In genomic region chr1:108557311-108557710, GRCh38 we compare ENCODE assay signal across 11 cellular contexts. TPM values are rescaled to one million over a fixed set of nuclear protein-coding genes. Genes with fewer than 3 reads are reported as not detected.
A peak's percentile ranks its signal among the peaks of the same experiment; 100 is the strongest.
DNase-seq lines count a peak whose midpoint lies in the region; ATAC-seq and TF ChIP-seq lines count a peak whose summit lies in the region.
"Had no signal": no experiment of that assay in that cellular context is flagged by ENCODE, and none has a peak within 500 bp of the region (broad histone marks: within the 10 kb centered on the region; RNA-seq: fewer than 3 reads in every experiment).

No MANE protein-coding gene starts in this region.

- no peaks in the 10 kb centered on the region for H3K27me3 Mint-ChIP-seq in MCF 10A (ENCODE audit: insufficient read depth, unreplicated experiment)
- H3K27me3 Mint-ChIP-seq: activated T-helper 17 cell treated with anti-CD3 and anti-CD28 coated beads, Interleukin-2, amount 50 U/mL, for 72 hours had no signal

- H3K27me3 ChIP-seq in Karpas-422 (ENCODE audit: low read length): no peaks in the 10 kb centered on the region

- H4K20me1 ChIP-seq in Karpas-422 (ENCODE audit: insufficient read depth, low read depth, low read length): no peaks in the 10 kb centered on the region

- H3K27ac ChIP-seq in Karpas-422 (ENCODE audit: low read length) (no peak overlapping the region), skin epidermis (peak overlapping the region in 12 of 21 experiments; percentile 2 to 63 (median 40))
- H3K27ac ChIP-seq: epithelial cell of prostate had no signal

- CTCF ChIA-PET in MCF 10A (lab: Yijun Ruan, JAX): interaction anchor here (0.6 to 1.3 kb wide), 2 partner anchors 45 to 86 kb away, joined by 3 read pairs; no protein-coding TSS in a partner anchor

- H3K27ac Mint-ChIP-seq in MCF 10A (ENCODE audit: low read depth, unreplicated experiment): no peak overlapping the region
- H3K27ac Mint-ChIP-seq: activated T-helper 17 cell treated with anti-CD3 and anti-CD28 coated beads, Interleukin-2, amount 50 U/mL, for 72 hours; naive thymus-derived CD8-positive, alpha-beta T cell had no signal

- ATAC-seq in GM18870 (IDR thresholded peaks at IDR 0.05; ENCODE audit: unreplicated experiment) (peak; percentile 33), HG02588 (IDR thresholded peaks at IDR 0.05; ENCODE audit: unreplicated experiment) (peak; percentile 23), HG02970 (IDR thresholded peaks at IDR 0.05; ENCODE audit: low FRiP score, unreplicated experiment) (no peak)
- ATAC-seq: activated T-helper 17 cell treated with anti-CD3 and anti-CD28 coated beads, Interleukin-2, amount 50 U/mL, for 72 hours; naive thymus-derived CD8-positive, alpha-beta T cell had no signal

- H3K4me2 ChIP-seq in Karpas-422 (ENCODE audit: low read depth, low read length, poor library complexity, severe bottlenecking): no peak overlapping the region

- H3K9me3 ChIP-seq in Karpas-422 (ENCODE audit: low read length): no peaks in the 10 kb centered on the region

- no peaks in the 10 kb centered on the region for H3K36me3 Mint-ChIP-seq in MCF 10A (ENCODE audit: insufficient read depth, unreplicated experiment)
- H3K36me3 Mint-ChIP-seq: naive thymus-derived CD8-positive, alpha-beta T cell had no signal

- intact Hi-C loops in MCF 10A (cut with micrococcal nuclease): no loop called here

- no peak overlapping the region for H3K4me3 ChIP-seq in Karpas-422 (ENCODE audit: low read length)
- H3K4me3 ChIP-seq in skin epidermis: no peak overlapping the region

- no TSS peak for BruUV-seq in MCF 10A (replicated peaks; lab: Mats Ljungman, UMichigan)

- H3K9me2 ChIP-seq in Karpas-422 (replicated peaks; ENCODE audit: insufficient read depth, low read length): no peaks in the 10 kb centered on the region

- POLR2A ChIA-PET in MCF 10A (lab: Yijun Ruan, JAX): no interaction called here

- H3K4me1 ChIP-seq in Karpas-422 (ENCODE audit: low read length): peaks cover 39% of the 10 kb centered on the region

- H3K79me2 ChIP-seq in Karpas-422 (ENCODE audit: low read length): no peaks in the 10 kb centered on the region

- no peak for TF ChIP-seq CTCF in MCF 10A (IDR thresholded peaks at IDR 0.05; ENCODE audit: unreplicated experiment)

- H3K9ac ChIP-seq in Karpas-422 (ENCODE audit: low read length): no peak overlapping the region

- no peaks in the 10 kb centered on the region for H3K4me1 Mint-ChIP-seq in MCF 10A (ENCODE audit: insufficient read depth, unreplicated experiment)

- H3K36me3 ChIP-seq in Karpas-422 (ENCODE audit: insufficient read depth, low read length): no peaks in the 10 kb centered on the region

- no peaks in the 10 kb centered on the region for H3K9me3 Mint-ChIP-seq in MCF 10A (ENCODE audit: unreplicated experiment)
- H3K9me3 Mint-ChIP-seq: activated T-helper 17 cell treated with anti-CD3 and anti-CD28 coated beads, Interleukin-2, amount 50 U/mL, for 72 hours; naive thymus-derived CD8-positive, alpha-beta T cell had no signal

- peak overlapping the region; percentile 64; the same call in 1 of the 2 replicates for H2AFZ ChIP-seq in Karpas-422 (ENCODE audit: low read length)

- no peak overlapping the region for H3K4me3 Mint-ChIP-seq in MCF 10A (ENCODE audit: unreplicated experiment)
- H3K4me3 Mint-ChIP-seq: activated T-helper 17 cell treated with anti-CD3 and anti-CD28 coated beads, Interleukin-2, amount 50 U/mL, for 72 hours; naive thymus-derived CD8-positive, alpha-beta T cell had no signal

- no peak for DNase-seq in Karpas-422
- DNase-seq in GM19238 (ENCODE audit: insufficient read length, low spot score): no peak
- DNase-seq in MCF 10A (ENCODE audit: unreplicated experiment): no peak
- DNase-seq in islet precursor cell: no peak
- DNase-seq: naive thymus-derived CD8-positive, alpha-beta T cell had no signal

RNA-seq across cellular contexts. Expression of gene EEIG2, which starts 2.6 kb away (rescaled TPM):
- total RNA-seq in Karpas-422 (2014; rRNA removed; shearing (Covaris generic); ENCODE audit: low replicate concordance): 3.4 and 5.0 TPM in 2 replicates
- 0.63 and 0.93 TPM in 2 replicates for total RNA-seq in MCF 10A (2022)
